Comparison of ENCODE assay signal across 1 cellular context in the genomic region with DNA sequence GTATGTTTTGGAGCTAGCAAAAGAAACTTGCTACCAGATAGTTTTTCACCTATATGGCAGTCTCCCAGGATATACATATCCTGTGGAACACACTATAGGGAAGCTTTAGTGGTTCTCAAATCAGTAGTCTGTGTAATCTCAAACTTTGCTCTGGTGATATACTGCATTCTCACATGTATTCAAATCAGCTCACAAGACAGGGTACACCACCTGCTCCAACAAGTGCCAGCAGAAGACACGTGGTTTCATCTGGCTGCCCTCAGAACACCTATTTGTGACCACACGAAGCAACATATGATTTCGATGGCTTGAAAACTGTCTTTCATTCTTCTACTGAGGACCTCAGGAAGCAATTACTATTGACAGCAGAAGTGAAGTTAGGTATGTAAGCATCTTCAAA.
TF ChIP-seq lines count a peak whose summit lies in the region.

No MANE protein-coding gene starts in this region.

TF ChIP-seq in GM12878, 131 proteins besides CTCF, POLR2A, EP300 and RAD21:
- TF ChIP-seq BHLHE40 (IDR thresholded peaks at IDR 0.05; ENCODE audit: borderline replicate concordance in 1 of 2, low read depth in 2 of 2, low read length in 1 of 2) (peak; percentile 13 to 45; a peak in 1 of 4 replicates), MTA2 (IDR thresholded peaks at IDR 0.05; ENCODE audit: low read depth) (no peak)
